ENCODE assay signal across 21 cellular contexts in genomic region chr10:28942012-28942411, GRCh38.
"Had no signal": no experiment of that assay in that cellular context is flagged by ENCODE, and none has a peak within 500 bp of the region (broad histone marks: within the 10 kb centered on the region; RNA-seq: fewer than 3 reads in every experiment).

No MANE protein-coding gene starts in this region.

- H3K36me3 ChIP-seq: esophagus muscularis mucosa, gastrocnemius medialis, heart right ventricle, neutrophil, sigmoid colon, stomach, thoracic aorta had no signal

- H3K27me3 ChIP-seq: gastrocnemius medialis, heart right ventricle, sigmoid colon, stomach had no signal

- H3K27ac ChIP-seq: epithelial cell of prostate, esophagus muscularis mucosa, gastrocnemius medialis, heart right ventricle, neutrophil, sigmoid colon, skin epidermis, stomach, thoracic aorta had no signal

- DNase-seq: effector memory CD8-positive, alpha-beta T cell; gastrocnemius medialis; heart right ventricle; hypothalamus; kidney glomerular epithelial cell; mammary epithelial cell; mucosa of descending colon; naive thymus-derived CD8-positive, alpha-beta T cell; sigmoid colon; stimulated activated CD4-positive, alpha-beta T cell treated with anti-CD3 and anti-CD28 coated beads, Interleukin-2, amount 100 ng/mL, for 24 hours; stimulated activated naive CD4-positive, alpha-beta T cell; stomach; substantia nigra; trophoblast cell had no signal

- ATAC-seq: effector memory CD8-positive, alpha-beta T cell; gastrocnemius medialis; heart right ventricle; mucosa of descending colon; naive thymus-derived CD8-positive, alpha-beta T cell had no signal

- H3K4me1 Mint-ChIP-seq: naive thymus-derived CD8-positive, alpha-beta T cell had no signal

- FAIRE-seq: islet of Langerhans had no signal

- H3K9me3 ChIP-seq: mucosa of descending colon, neutrophil, sigmoid colon, thoracic aorta had no signal

- H3K4me3 Mint-ChIP-seq: dendritic cell treated with granulocyte-macrophage colony-stimulating factor and Interleukin-4, amounts not matched to agents 40 ng/mL and 50 ng/mL, for 4 days; effector memory CD8-positive, alpha-beta T cell; naive thymus-derived CD8-positive, alpha-beta T cell had no signal

- H3K4me3 ChIP-seq: esophagus muscularis mucosa, gastrocnemius medialis, heart right ventricle, mucosa of descending colon, sigmoid colon, skin epidermis, stomach, thoracic aorta had no signal

- H3K27ac Mint-ChIP-seq: dendritic cell treated with granulocyte-macrophage colony-stimulating factor and Interleukin-4, amounts not matched to agents 40 ng/mL and 50 ng/mL, for 4 days; effector memory CD8-positive, alpha-beta T cell had no signal
